10 cellular contexts compared by ENCODE assay signal in the genomic region with DNA sequence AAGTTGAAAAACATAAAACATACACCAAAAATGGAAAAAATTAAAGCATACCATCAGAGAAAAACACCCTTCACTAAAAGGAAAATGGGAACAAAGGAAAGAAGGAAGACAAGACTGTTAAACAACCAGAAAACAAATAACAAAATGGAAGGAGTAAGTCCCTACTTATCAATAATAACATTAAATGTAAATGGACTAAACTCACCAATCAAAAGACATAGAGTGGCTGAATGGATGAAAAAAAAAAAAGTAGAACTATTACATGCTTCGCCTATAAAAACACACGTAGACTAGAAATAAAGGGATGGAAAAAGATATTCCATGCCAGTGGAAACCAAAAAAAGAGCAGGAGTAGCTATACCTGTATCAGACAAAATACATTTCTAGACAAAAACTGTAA. TPM values are rescaled to one million over a fixed set of nuclear protein-coding genes. Genes with fewer than 3 reads are reported as not detected.
"Had no signal": no experiment of that assay in that cellular context is flagged by ENCODE, and none has a peak within 500 bp of the region (broad histone marks: within the 10 kb centered on the region; RNA-seq: fewer than 3 reads in every experiment).

No MANE protein-coding gene starts in this region.

- H3K4me3 Mint-ChIP-seq: GM23338, H9, HFFc6 had no signal

- DNase-seq: H9, HCEC 1CT, HFFc6, IMR-90, KBM-7 had no signal

- ATAC-seq: GM23338 had no signal

- FAIRE-seq: H1, H54, HTR-8/SVneo had no signal

- H3K4me3 ChIP-seq: GM23338 had no signal

- H3K27ac Mint-ChIP-seq: GM23338, H9, HFFc6 had no signal

- H3K9me3 Mint-ChIP-seq: GM23338, HFFc6 had no signal

RNA-seq across cellular contexts. Expression of a gene that starts 19.4 kb away (rescaled TPM):
- total RNA-seq: HT-29 had no signal
